ENCODE assay signal across 8 cellular contexts in genomic region chr12:50764861-50765324, GRCh38. TPM values are rescaled to one million over a fixed set of nuclear protein-coding genes. Genes with fewer than 3 reads are reported as not detected.
DNase-seq lines count a peak whose midpoint lies in the region; ATAC-seq and TF ChIP-seq lines count a peak whose summit lies in the region.

No MANE protein-coding gene starts in this region.

- no peak for TF ChIP-seq CTCF in vagina (IDR thresholded peaks at IDR 0.05)

- CTCF ChIA-PET in activated CD4-positive, alpha-beta T cell treated with anti-CD3 and anti-CD28 coated beads, Interleukin-2, amount 10 ng/mL, durations not matched to agents 7 days and 5 days (lab: Charles Lee) = interaction anchor here (0.7 to 2.3 kb wide), 18 partner anchors 9 to 581 kb away, joined by 3 to 12 read pairs (median 4); partner anchors contain the start of gene BIN2

- H3K27ac Mint-ChIP-seq in activated CD4-positive, alpha-beta T cell treated with anti-CD3 and anti-CD28 coated beads, Interleukin-2, amount 10 ng/mL, durations not matched to agents 7 days and 5 days = peak overlapping the region; percentile 87
- peak overlapping the region; percentile 90 to 98 (median 94) for H3K27ac Mint-ChIP-seq in naive thymus-derived CD8-positive, alpha-beta T cell

- H3K27me3 Mint-ChIP-seq in activated CD4-positive, alpha-beta T cell treated with anti-CD3 and anti-CD28 coated beads, Interleukin-2, amount 10 ng/mL, durations not matched to agents 7 days and 5 days = no peaks in the 10 kb centered on the region
- H3K27me3 Mint-ChIP-seq in naive thymus-derived CD8-positive, alpha-beta T cell = peaks cover 0 to 2% (median 0%) of the 10 kb centered on the region in 5 donors

- H3K36me3 ChIP-seq in vagina = no peaks in the 10 kb centered on the region

- TF ChIP-seq POLR2A in erythroblast (IDR thresholded peaks at IDR 0.05; ENCODE audit: low read length) (no peak), vagina (IDR thresholded peaks at IDR 0.05) (no peak)

- ATAC-seq in GM21423 (IDR thresholded peaks at IDR 0.05; ENCODE audit: unreplicated experiment) = peak; percentile 21
- peak; percentile 21 to 38 for ATAC-seq in naive thymus-derived CD8-positive, alpha-beta T cell
- no peak for ATAC-seq in GM19452 (IDR thresholded peaks at IDR 0.05; ENCODE audit: unreplicated experiment)

- H3K9me3 ChIP-seq in vagina = no peaks in the 10 kb centered on the region

- H3K4me3 ChIP-seq in vagina = peak overlapping the region; percentile 71 to 89

- H3K4me3 Mint-ChIP-seq in activated CD4-positive, alpha-beta T cell treated with anti-CD3 and anti-CD28 coated beads, Interleukin-2, amount 10 ng/mL, durations not matched to agents 7 days and 5 days = peak overlapping the region; percentile 77
- H3K4me3 Mint-ChIP-seq in naive thymus-derived CD8-positive, alpha-beta T cell = peak overlapping the region; percentile 89 to 97 (median 91)

- no peaks in the 10 kb centered on the region for H3K27me3 ChIP-seq in vagina

- intact Hi-C loops in vagina (cut with DNase I) = no loop called here

- H3K9me3 Mint-ChIP-seq in activated CD4-positive, alpha-beta T cell treated with anti-CD3 and anti-CD28 coated beads, Interleukin-2, amount 10 ng/mL, durations not matched to agents 7 days and 5 days = no peaks in the 10 kb centered on the region
- H3K9me3 Mint-ChIP-seq in naive thymus-derived CD8-positive, alpha-beta T cell = peaks cover 0 to 5% (median 3%) of the 10 kb centered on the region in 9 donors

- H3K27ac ChIP-seq in vagina = peak overlapping the region; percentile 98

- peaks cover 53% of the 10 kb centered on the region for H3K4me1 ChIP-seq in vagina

- DNase-seq in DMS53 (lab: John Stamatoyannopoulos, UW) = peak; percentile 69
- DNase-seq in LoVo (ENCODE audit: low spot score) = peak; percentile 45
- DNase-seq in activated CD4-positive, alpha-beta T cell treated with anti-CD3 and anti-CD28 coated beads, Interleukin-2, amount 10 ng/mL, durations not matched to agents 7 days and 5 days = peak; percentile 62
- peak; percentile 76 to 78 for DNase-seq in erythroblast (lab: John Stamatoyannopoulos, UW)
- DNase-seq in naive thymus-derived CD8-positive, alpha-beta T cell = peak in 8 of 10 donors; percentile 21 to 71 (median 58)
- peak in 1 of 2 donors; percentile 93 for DNase-seq in vagina (ENCODE audit: extremely low spot score in 2 of 2)

- H3K36me3 Mint-ChIP-seq in activated CD4-positive, alpha-beta T cell treated with anti-CD3 and anti-CD28 coated beads, Interleukin-2, amount 10 ng/mL, durations not matched to agents 7 days and 5 days (ENCODE audit: low read depth) = peaks cover 9% of the 10 kb centered on the region
- no peaks in the 10 kb centered on the region for H3K36me3 Mint-ChIP-seq in naive thymus-derived CD8-positive, alpha-beta T cell

- H3K4me1 Mint-ChIP-seq in activated CD4-positive, alpha-beta T cell treated with anti-CD3 and anti-CD28 coated beads, Interleukin-2, amount 10 ng/mL, durations not matched to agents 7 days and 5 days = peaks cover 35% of the 10 kb centered on the region
- peaks cover 14 to 55% (median 46%) of the 10 kb centered on the region in 4 donors for H3K4me1 Mint-ChIP-seq in naive thymus-derived CD8-positive, alpha-beta T cell

- POLR2A ChIA-PET in activated CD4-positive, alpha-beta T cell treated with anti-CD3 and anti-CD28 coated beads, Interleukin-2, amount 10 ng/mL, durations not matched to agents 7 days and 5 days (lab: Charles Lee) = interaction anchor here (1.3 kb wide), 1 partner anchor 262 kb away, joined by 5 read pairs; the partner anchor contains the start of gene SLC11A2
- POLR2A ChIA-PET in naive thymus-derived CD8-positive, alpha-beta T cell (lab: Charles Lee) = interaction anchor here (0.8 to 3.2 kb wide), 19 partner anchors 10 to 1056 kb away, joined by 3 to 41 read pairs (median 6); partner anchors contain the start of genes COX14, CSRNP2, DAZAP2 and DIP2B

RNA-seq across cellular contexts. Expression of gene ATF1, which starts 1.0 kb away (rescaled TPM):
- total RNA-seq in activated CD4-positive, alpha-beta T cell treated with anti-CD3 and anti-CD28 coated beads, Interleukin-2, amount 10 ng/mL, durations not matched to agents 7 days and 5 days = 10 to 100 TPM; 42.4 to 51.3 TPM
- 10 to 100 TPM; 44.2 to 46.5 TPM for total RNA-seq in naive thymus-derived CD8-positive, alpha-beta T cell
- 10 to 100 TPM; 23.5 to 36.3 (median 34.5) TPM for polyA plus RNA-seq in naive thymus-derived CD8-positive, alpha-beta T cell
- 17.7 TPM for total RNA-seq in vagina
